Comparison of ENCODE assay signal across 23 cellular contexts in genomic region chr6:163038317-163038716, GRCh38.
"Had no signal": no experiment of that assay in that cellular context is flagged by ENCODE, and none has a peak within 500 bp of the region (broad histone marks: within the 10 kb centered on the region; RNA-seq: fewer than 3 reads in every experiment).

No MANE protein-coding gene starts in this region.

- H3K4me1 ChIP-seq: SJSA1 had no signal

- H3K9me3 ChIP-seq: MG63 had no signal

- DNase-seq: IMR-90, Karpas-422, KG1, MG63, NCI-H1092 treated with DMSO at 0.1 percent for 48 hours, NCI-H1436, NCI-H187, NCI-H2029, NCI-H2081 treated with DMSO at 0.1 percent for 48 hours, NCI-H2171, NCI-H226, NCI-H446, NCI-H510A, NCI-H524 treated with DMSO at 0.1 percent for 48 hours, NCI-H69, NCI-H774, PC-3, SIG-M5 had no signal

- H3K36me3 ChIP-seq: MG63, SJSA1 had no signal

- H3K4me3 ChIP-seq: MG63, SJSA1, SK-N-MC had no signal

- H3K27ac ChIP-seq: RWPE1, SJSA1, SK-N-MC had no signal

- H3K27me3 ChIP-seq: MG63, SJSA1 had no signal

- ATAC-seq: HepG2, Panc1, PC-3 had no signal
